21 cellular contexts compared by ENCODE assay signal in genomic region chr7:50411333-50412028, GRCh38. TPM values are rescaled to one million over a fixed set of nuclear protein-coding genes. Genes with fewer than 3 reads are reported as not detected.
DNase-seq lines count a peak whose midpoint lies in the region; ATAC-seq and TF ChIP-seq lines count a peak whose summit lies in the region.
"Had no signal": no experiment of that assay in that cellular context is flagged by ENCODE, and none has a peak within 500 bp of the region (broad histone marks: within the 10 kb centered on the region; RNA-seq: fewer than 3 reads in every experiment).

No MANE protein-coding gene starts in this region.

- no peaks in the 10 kb centered on the region for H3K79me2 ChIP-seq in OCI-LY7 (ENCODE audit: insufficient read depth, low read depth, low read length)

- intact Hi-C loops in OCI-LY7 (cut with micrococcal nuclease; ENCODE audit: unreplicated experiment), result no loop called here

- in situ Hi-C loops in G401 (cut with HindIII; ENCODE audit: low sequenced_read_pairs), result no loop called here

- peak overlapping the region; percentile 57 to 90 (median 76) for H3K4me3 Mint-ChIP-seq in naive B cell
- H3K4me3 Mint-ChIP-seq: activated CD4-positive, alpha-beta memory T cell treated with anti-CD3 and anti-CD28 coated beads for 36 hours had no signal

- H3K36me3 Mint-ChIP-seq in naive B cell, result no peaks in the 10 kb centered on the region

- no peaks in the 10 kb centered on the region for H3K9me3 ChIP-seq in OCI-LY7 (ENCODE audit: low read length)
- H3K9me3 ChIP-seq: esophagus muscularis mucosa, heart left ventricle, upper lobe of right lung had no signal

- POLR2A ChIA-PET in GM10248 (lab: Yijun Ruan, JAX), result no interaction called here
- POLR2A ChIA-PET in OCI-LY7 (lab: Charles Lee), result interaction anchor here (0.9 to 1.8 kb wide), 8 partner anchors 16 to 267 kb away, joined by 3 to 7 read pairs (median 4); partner anchors contain the start of gene IKZF1

- no peaks in the 10 kb centered on the region for H4K20me1 ChIP-seq in OCI-LY7 (ENCODE audit: insufficient read depth, low read length)

- peak; percentile 62 for DNase-seq in GM10248 (ENCODE audit: extremely low spot score)
- DNase-seq in OCI-LY7 (ENCODE audit: low spot score), result no peak
- DNase-seq in naive B cell, result peak; percentile 44
- no peak for DNase-seq in SKM-1 treated with dmso at 0.1 percent for 144 hours (lab: John Stamatoyannopoulos, UW; ENCODE audit: unreplicated experiment)
- no peak for DNase-seq in NCI-H2107 (lab: John Stamatoyannopoulos, UW)
- no peak for DNase-seq in G401 (ENCODE audit: low spot score)
- DNase-seq: activated CD4-positive, alpha-beta memory T cell treated with anti-CD3 and anti-CD28 coated beads for 36 hours; DMS53; heart left ventricle; IMR-90; kidney; midbrain; NCI-H1092; NK-92 treated with Interleukin-12 subunit alpha and Interleukin-12 subunit beta, amount 100 ng/mL, for 24 hours; SHP77; stimulated activated CD4-positive, alpha-beta T cell treated with anti-CD3 and anti-CD28 coated beads, Interleukin-4, amount 100 ng/mL, for 24 hours; upper lobe of right lung had no signal

- H3K36me3 ChIP-seq in OCI-LY7 (ENCODE audit: insufficient read depth, low read length), result no peaks in the 10 kb centered on the region
- H3K36me3 ChIP-seq: esophagus muscularis mucosa, heart left ventricle, upper lobe of right lung had no signal

- no peak overlapping the region for H3K4me2 ChIP-seq in OCI-LY7 (ENCODE audit: low read length)

- H3K27ac Mint-ChIP-seq in naive B cell, result peak overlapping the region; percentile 94 to 99 (median 98)
- H3K27ac Mint-ChIP-seq: activated CD4-positive, alpha-beta memory T cell treated with anti-CD3 and anti-CD28 coated beads for 36 hours; activated T-helper 2 cell treated with anti-CD3 and anti-CD28 coated beads, Interferon-gamma antibody, Interleukin-2, Interleukin-4, amounts not matched to agents 10 μg/mL and 5 μg/mL and 100 μg/mL, durations not matched to agents 14 hours and 24 hours and 36 hours had no signal

- no peaks in the 10 kb centered on the region for H3K9me2 ChIP-seq in OCI-LY7 (ENCODE audit: insufficient read depth, low read length)

- no peak overlapping the region for H3K4me3 ChIP-seq in OCI-LY7 (ENCODE audit: low read depth, low read length, poor library complexity, severe bottlenecking)
- H3K4me3 ChIP-seq: esophagus muscularis mucosa, heart left ventricle, upper lobe of right lung had no signal

- TF ChIP-seq CTCF in GM10248 (IDR thresholded peaks at IDR 0.05; ENCODE audit: control extremely low read depth, extremely low read depth, low read depth, missing control alignments) (no peak), OCI-LY7 (conservative IDR thresholded peaks at IDR 0.05; ENCODE audit: low read length) (no peak)

- CTCF ChIA-PET in GM10248 (lab: Yijun Ruan, JAX), result interaction anchor here (0.7 to 3.0 kb wide), 15 partner anchors 8 to 319 kb away, joined by 3 to 8 read pairs (median 4); partner anchors contain the start of gene ZPBP
- CTCF ChIA-PET in OCI-LY7 (lab: Charles Lee; ENCODE audit: unreplicated experiment), result no interaction called here

- H3K4me1 ChIP-seq in OCI-LY7 (ENCODE audit: insufficient read depth, low read length, poor library complexity, severe bottlenecking), result peaks cover 52% of the 10 kb centered on the region
- H3K4me1 ChIP-seq: esophagus muscularis mucosa, upper lobe of right lung had no signal

- peaks cover 92 to 98% (median 96%) of the 10 kb centered on the region in 3 donors for H3K4me1 Mint-ChIP-seq in naive B cell

- ATAC-seq in GM19372 (IDR thresholded peaks at IDR 0.05; ENCODE audit: low read depth, unreplicated experiment), result peak; percentile 39
- ATAC-seq in naive B cell (ENCODE audit: low read depth in 2 of 2), result peak; percentile 29 to 33
- no peak for ATAC-seq in GM18870 (IDR thresholded peaks at IDR 0.05; ENCODE audit: unreplicated experiment)
- ATAC-seq: heart left ventricle, upper lobe of right lung had no signal

- peak overlapping the region; percentile 24; the same call in 1 of the 2 replicates for H2AFZ ChIP-seq in OCI-LY7 (ENCODE audit: low read length)

- no peaks in the 10 kb centered on the region for H3K27me3 Mint-ChIP-seq in naive B cell
- H3K27me3 Mint-ChIP-seq: activated CD4-positive, alpha-beta memory T cell treated with anti-CD3 and anti-CD28 coated beads for 36 hours had no signal

- no peaks in the 10 kb centered on the region for H3K9me3 Mint-ChIP-seq in naive B cell
- H3K9me3 Mint-ChIP-seq: activated CD4-positive, alpha-beta memory T cell treated with anti-CD3 and anti-CD28 coated beads for 36 hours; activated T-helper 2 cell treated with anti-CD3 and anti-CD28 coated beads, Interferon-gamma antibody, Interleukin-2, Interleukin-4, amounts not matched to agents 10 μg/mL and 5 μg/mL and 100 μg/mL, durations not matched to agents 14 hours and 24 hours and 36 hours had no signal

- no TSS peak for BruUV-seq in OCI-LY7 (replicated peaks; lab: Mats Ljungman, UMichigan)

- H3K27ac ChIP-seq in OCI-LY7 (ENCODE audit: low read depth, low read length, poor library complexity, severe bottlenecking), result no peak overlapping the region
- H3K27ac ChIP-seq: esophagus muscularis mucosa, heart left ventricle, upper lobe of right lung had no signal

RNA-seq across cellular contexts. Expression of gene FIGNL1, which starts 38.7 kb away (rescaled TPM):
- 43.8 and 55.6 TPM in 2 replicates for total RNA-seq in OCI-LY7 (2014; rRNA removed; shearing (Covaris generic))
- 41.5 and 48.0 TPM in 2 replicates for total RNA-seq in OCI-LY7 (2022)
- 10 to 100 TPM in 5 of 6 donors, 1 to 10 TPM in 1; 4.8 to 26.2 (median 18.2) TPM for polyA plus RNA-seq in naive B cell (ENCODE audit: low read depth in 6 of 6)
- 17.2 and 21.4 TPM in 2 replicates for total RNA-seq in G401 (2014; rRNA removed; shearing (Covaris generic))

Comparison
In these comparisons a context has a peak if more than half of its experiments do, and no peak if none do; other contexts are left out.
1. DNase-seq: peak in GM10248 (single experiment) and naive B cell (single experiment); none in OCI-LY7 (single experiment), SKM-1 treated with dmso at 0.1 percent for 144 hours (single experiment), NCI-H2107 (single experiment) and G401 (single experiment).